In the genomic region with DNA sequence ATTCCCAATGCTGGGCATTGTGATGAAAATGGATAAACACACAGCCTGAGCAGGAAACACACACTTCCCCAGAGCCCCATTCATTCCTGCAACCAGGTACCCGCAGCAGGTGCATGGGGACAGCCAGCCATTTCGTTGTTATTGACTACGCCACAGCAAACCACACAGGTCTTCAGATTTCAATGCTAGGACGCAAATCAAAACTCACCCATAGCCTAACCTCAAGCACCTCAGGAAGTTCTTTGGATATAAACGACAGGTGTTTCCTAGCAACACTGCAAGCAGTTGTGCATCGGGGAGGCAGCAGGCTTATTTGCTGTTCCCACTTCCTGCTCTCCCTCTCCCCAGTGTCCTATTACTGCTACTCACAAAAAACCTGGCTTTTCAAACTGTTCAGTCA, we compare ENCODE assay signal across 11 cellular contexts.
DNase-seq lines count a peak whose midpoint lies in the region; ATAC-seq, FAIRE-seq and TF ChIP-seq lines count a peak whose summit lies in the region.
"Had no signal": no experiment of that assay in that cellular context is flagged by ENCODE, and none has a peak within 500 bp of the region (broad histone marks: within the 10 kb centered on the region; RNA-seq: fewer than 3 reads in every experiment).

No MANE protein-coding gene starts in this region.

- H2AFZ ChIP-seq in GM23338 = no peak overlapping the region
- H2AFZ ChIP-seq in GM12878 (ENCODE audit: control insufficient read depth, low read depth, low read length) = no peak overlapping the region

- SMC1A ChIA-PET in GM12878 (lab: Charles Lee; ENCODE audit: uncharacterized antibody, unreplicated experiment) = interaction anchor here (0.6 to 1.7 kb wide), 2 partner anchors 315 to 318 kb away, joined by 4 to 7 read pairs; no protein-coding TSS in a partner anchor

- intact Hi-C loops in CD4-positive, alpha-beta memory T cell (cut with micrococcal nuclease) = loop anchor here (1.0 to 5.0 kb wide), 4 partner anchors 95 to 720 kb away; partner anchors contain the start of gene DCLRE1C
- intact Hi-C loops in GM12878 (cut with micrococcal nuclease; ENCODE audit: unreplicated experiment) = no loop called here

- peaks cover 3% of the 10 kb centered on the region; the same call in 1 of the 2 replicates for H3K9me2 ChIP-seq in GM23338 (ENCODE audit: insufficient read depth)

- H3K9me3 Mint-ChIP-seq in CD4-positive, alpha-beta memory T cell = peaks cover 0 to 13% (median 4%) of the 10 kb centered on the region in 8 donors
- H3K9me3 Mint-ChIP-seq in GM23338 = 0 out of 3 replicates have a peak, but pooled peaks cover 2% of the 10 kb centered on the region
- H3K9me3 Mint-ChIP-seq in chondrocyte (ENCODE audit: low read depth) = peaks cover 8% of the 10 kb centered on the region

- no TSS peak for BruUV-seq in GM12878 (replicated peaks; lab: Mats Ljungman, UMichigan)

- peak; percentile 8 to 70; a peak in 2 of 4 replicates for TF ChIP-seq EP300 in GM12878 (IDR thresholded peaks at IDR 0.05; ENCODE audit: borderline replicate concordance in 1 of 2, control insufficient read depth in 1 of 2, low read depth in 2 of 2, low read length in 2 of 2)

- no peaks in the 10 kb centered on the region for H4K20me1 ChIP-seq in GM23338 (replicated peaks; ENCODE audit: insufficient read depth)
- H4K20me1 ChIP-seq in GM12878 (ENCODE audit: control insufficient read depth, insufficient read depth) = no peaks in the 10 kb centered on the region

- H3K4me3 Mint-ChIP-seq in CD4-positive, alpha-beta memory T cell = peak overlapping the region; percentile 26 to 75 (median 67)
- H3K4me3 Mint-ChIP-seq in GM23338 = no peak overlapping the region
- no peak overlapping the region for H3K4me3 Mint-ChIP-seq in chondrocyte (ENCODE audit: unreplicated experiment)

- FAIRE-seq in GM12878 (lab: Jason Lieb, UNC) = no peak

- in situ Hi-C loops in GM12878 (cut with MboI) = no loop called here

- WGBS in GM12878 (ENCODE audit: insufficient coverage, insufficient replicate concordance, low lambda C conversion rate, missing lambda C conversion rate) = 33% methylated on average over 6 of the region's 6 CpGs

- TF ChIP-seq CTCF in GM23338 (conservative IDR thresholded peaks at IDR 0.05; ENCODE audit: low read depth in 2 of 2) (no peak), GM12878 (IDR thresholded peaks at IDR 0.05 in 2 of 3, conservative IDR thresholded peaks at IDR 0.05 in 1 of 3; ENCODE audit: control insufficient read depth in 2 of 3, extremely low read depth in 1 of 3, insufficient read depth in 1 of 3, low read depth in 3 of 3, low read length in 3 of 3) (no peak), chondrocyte (IDR thresholded peaks at IDR 0.05) (no peak)

- H3K27me3 Mint-ChIP-seq in CD4-positive, alpha-beta memory T cell = no peaks in the 10 kb centered on the region
- no peaks in the 10 kb centered on the region for H3K27me3 Mint-ChIP-seq in GM23338 (ENCODE audit: insufficient read depth, low read depth, poor library complexity)
- no peaks in the 10 kb centered on the region for H3K27me3 Mint-ChIP-seq in chondrocyte (ENCODE audit: low read depth)

- no peaks in the 10 kb centered on the region for H3K36me3 ChIP-seq in CD4-positive, alpha-beta memory T cell (ENCODE audit: insufficient read depth, low read length)
- H3K36me3 ChIP-seq in GM23338 (ENCODE audit: insufficient read depth) = peaks cover 15% of the 10 kb centered on the region
- H3K36me3 ChIP-seq in GM12878 (ENCODE audit: control insufficient read depth in 2 of 2, insufficient read depth in 2 of 2, low read length in 1 of 2) = no peaks in the 10 kb centered on the region
- H3K36me3 ChIP-seq: breast epithelium, thoracic aorta had no signal

- no peaks in the 10 kb centered on the region for H3K9me3 ChIP-seq in CD4-positive, alpha-beta memory T cell (ENCODE audit: control insufficient read depth in 1 of 2, low read length in 2 of 2)
- H3K9me3 ChIP-seq in GM12878 (replicated peaks; ENCODE audit: control insufficient read depth, insufficient read depth, low read length) = peaks cover 3% of the 10 kb centered on the region; the same call in 2 of the 3 replicates
- H3K9me3 ChIP-seq: breast epithelium, thoracic aorta had no signal

- H3K4me2 ChIP-seq in GM23338 = no peak overlapping the region
- H3K4me2 ChIP-seq in GM12878 (ENCODE audit: control insufficient read depth, insufficient read depth) = no peak overlapping the region

- H3K4me3 ChIP-seq in CD4-positive, alpha-beta memory T cell (ENCODE audit: low read length in 2 of 2) = no peak overlapping the region
- H3K4me3 ChIP-seq in GM23338 (no peak overlapping the region), GM12878 (no peak overlapping the region)
- H3K4me3 ChIP-seq: breast epithelium, thoracic aorta had no signal

- H3K27ac Mint-ChIP-seq in CD4-positive, alpha-beta memory T cell = peak overlapping the region; percentile 89 to 99 (median 96)
- no peak overlapping the region for H3K27ac Mint-ChIP-seq in GM23338
- H3K27ac Mint-ChIP-seq in chondrocyte (ENCODE audit: unreplicated experiment) = no peak overlapping the region

- no peak for TF ChIP-seq RAD21 in GM12878 (IDR thresholded peaks at IDR 0.05; ENCODE audit: insufficient read depth, low read depth, low read length)

- peaks cover 39% of the 10 kb centered on the region for H3K4me1 ChIP-seq in CD4-positive, alpha-beta memory T cell (ENCODE audit: insufficient read depth, low read length)
- H3K4me1 ChIP-seq in GM23338 (ENCODE audit: insufficient read depth) (peaks cover 11% of the 10 kb centered on the region), GM12878 (ENCODE audit: control insufficient read depth, insufficient read depth, low read length) (peaks cover 8% of the 10 kb centered on the region)
- H3K4me1 ChIP-seq: breast epithelium had no signal

- H3K4me1 Mint-ChIP-seq in CD4-positive, alpha-beta memory T cell = peaks cover 38 to 40% (median 38%) of the 10 kb centered on the region in 4 donors
- H3K4me1 Mint-ChIP-seq in GM23338 (peaks cover 11% of the 10 kb centered on the region), chondrocyte (ENCODE audit: low read depth) (peaks cover 4% of the 10 kb centered on the region)

- DNase-seq in CD4-positive, alpha-beta memory T cell = peak; percentile 80 to 89 (median 85)
- peak; percentile 49 for DNase-seq in GM23338 (ENCODE audit: low spot score)
- DNase-seq in NCI-H510A (lab: John Stamatoyannopoulos, UW) = peak; percentile 76
- DNase-seq in GM12878 (ENCODE audit: low read depth, low spot score) = no peak
- no peak for DNase-seq in chondrocyte (ENCODE audit: low spot score)
- no peak for DNase-seq in SIG-M5 treated with dmso at 0.1 percent for 504 hours (lab: John Stamatoyannopoulos, UW; ENCODE audit: unreplicated experiment)
- DNase-seq in HCEC 1CT = no peak
- DNase-seq: IMR-90 had no signal

- no peak overlapping the region for H3K9ac ChIP-seq in GM12878 (ENCODE audit: control insufficient read depth, insufficient read depth, low read length)

- POLR2A ChIA-PET in CD4-positive, alpha-beta memory T cell (lab: Charles Lee; ENCODE audit: partially characterized antibody) = interaction anchor here (1.4 to 2.1 kb wide), 2 partner anchors 55 to 330 kb away, joined by 4 to 5 read pairs; partner anchors contain the start of genes CDNF, HSPA14 and MSANTD7
- POLR2A ChIA-PET in GM12878 (lab: Charles Lee) = no interaction called here

- H3K27ac ChIP-seq in CD4-positive, alpha-beta memory T cell (ENCODE audit: low read depth, low read length) = peak overlapping the region; percentile 56
- H3K27ac ChIP-seq in GM23338 (ENCODE audit: low read depth) (no peak overlapping the region), GM12878 (ENCODE audit: control insufficient read depth, insufficient read depth) (no peak overlapping the region)
- H3K27ac ChIP-seq: breast epithelium, thoracic aorta had no signal

- no peak for ATAC-seq in GM23338
- ATAC-seq in GM12878 = peak; percentile 88
- ATAC-seq in GM18873 (IDR thresholded peaks at IDR 0.05; ENCODE audit: low FRiP score, unreplicated experiment) = no peak

- no peak for TF ChIP-seq POLR2A in GM12878 (IDR thresholded peaks at IDR 0.05; ENCODE audit: low read depth, low read length)

- CTCF ChIA-PET in CD4-positive, alpha-beta memory T cell (lab: Charles Lee; ENCODE audit: partially characterized antibody) = interaction anchor here (1.0 to 1.8 kb wide), 3 partner anchors 8 to 58 kb away, joined by 3 to 14 read pairs (median 3); no protein-coding TSS in a partner anchor
- CTCF ChIA-PET in GM12878 (lab: Yijun Ruan, JAX) = interaction anchor here (0.8 to 1.5 kb wide), 3 partner anchors 8 to 383 kb away, joined by 3 to 5 read pairs (median 3); no protein-coding TSS in a partner anchor

- H3F3A ChIP-seq in GM23338 (replicated peaks; ENCODE audit: low read depth) = no peaks in the 10 kb centered on the region

- no peaks in the 10 kb centered on the region for H3K79me2 ChIP-seq in GM23338 (replicated peaks; ENCODE audit: insufficient read depth)
- H3K79me2 ChIP-seq in GM12878 (ENCODE audit: control insufficient read depth, insufficient read depth, low read length) = no peaks in the 10 kb centered on the region

- H3K36me3 Mint-ChIP-seq in CD4-positive, alpha-beta memory T cell = peaks cover 32 to 34% of the 10 kb centered on the region in 2 donors
- peaks cover 3% of the 10 kb centered on the region; the same call in 2 of the 3 replicates for H3K36me3 Mint-ChIP-seq in GM23338 (ENCODE audit: low read depth)
- peaks cover 14% of the 10 kb centered on the region for H3K36me3 Mint-ChIP-seq in chondrocyte (ENCODE audit: low read depth)

- no peaks in the 10 kb centered on the region for H3K27me3 ChIP-seq in CD4-positive, alpha-beta memory T cell (ENCODE audit: insufficient read depth, low read length)
- H3K27me3 ChIP-seq in GM23338 (ENCODE audit: insufficient read depth) = no peaks in the 10 kb centered on the region
- no peaks in the 10 kb centered on the region for H3K27me3 ChIP-seq in GM12878 (replicated peaks in 1 of 2; ENCODE audit: control insufficient read depth in 2 of 2, insufficient read depth in 2 of 2, low read length in 1 of 2)
- H3K27me3 ChIP-seq: breast epithelium had no signal

- RAD21 ChIA-PET in GM12878 (lab: Charles Lee; ENCODE audit: unreplicated experiment) = no interaction called here

TF ChIP-seq in GM12878, 131 proteins besides CTCF, POLR2A, EP300 and RAD21 (continues in another document):
- TF ChIP-seq KDM1A (IDR thresholded peaks at IDR 0.05; ENCODE audit: borderline replicate concordance) (no peak), SPI1 (IDR thresholded peaks at IDR 0.05; ENCODE audit: borderline replicate concordance, insufficient read depth, low read depth, low read length) (no peak), HDGF (IDR thresholded peaks at IDR 0.05) (no peak), DPF2 (IDR thresholded peaks at IDR 0.05) (no peak), TCF12 (IDR thresholded peaks at IDR 0.05; ENCODE audit: low read depth, low read length) (peak; percentile 41; the same call in 1 of the 2 replicates), SREBF1 (IDR thresholded peaks at IDR 0.05; ENCODE audit: low read length) (no peak), IKZF2 (IDR thresholded peaks at IDR 0.05) (peak in 1 of 2 experiments; percentile 46; a peak in 1 of 4 replicates)

Comparison
In these comparisons a context has a peak if more than half of its experiments do, and no peak if none do; other contexts are left out.
1. DNase-seq: peak in CD4-positive, alpha-beta memory T cell (5 of 5), GM23338 (single experiment) and NCI-H510A (single experiment); none in GM12878 (single experiment), chondrocyte (single experiment), SIG-M5 treated with dmso at 0.1 percent for 504 hours (single experiment) and HCEC 1CT (single experiment).
2. H3K27ac Mint-ChIP-seq: peak in CD4-positive, alpha-beta memory T cell (7 of 7); none in GM23338 (single experiment) and chondrocyte (single experiment).
3. H3K4me3 Mint-ChIP-seq: peak in CD4-positive, alpha-beta memory T cell (8 of 8); none in GM23338 (single experiment) and chondrocyte (single experiment).